In the genomic region with DNA sequence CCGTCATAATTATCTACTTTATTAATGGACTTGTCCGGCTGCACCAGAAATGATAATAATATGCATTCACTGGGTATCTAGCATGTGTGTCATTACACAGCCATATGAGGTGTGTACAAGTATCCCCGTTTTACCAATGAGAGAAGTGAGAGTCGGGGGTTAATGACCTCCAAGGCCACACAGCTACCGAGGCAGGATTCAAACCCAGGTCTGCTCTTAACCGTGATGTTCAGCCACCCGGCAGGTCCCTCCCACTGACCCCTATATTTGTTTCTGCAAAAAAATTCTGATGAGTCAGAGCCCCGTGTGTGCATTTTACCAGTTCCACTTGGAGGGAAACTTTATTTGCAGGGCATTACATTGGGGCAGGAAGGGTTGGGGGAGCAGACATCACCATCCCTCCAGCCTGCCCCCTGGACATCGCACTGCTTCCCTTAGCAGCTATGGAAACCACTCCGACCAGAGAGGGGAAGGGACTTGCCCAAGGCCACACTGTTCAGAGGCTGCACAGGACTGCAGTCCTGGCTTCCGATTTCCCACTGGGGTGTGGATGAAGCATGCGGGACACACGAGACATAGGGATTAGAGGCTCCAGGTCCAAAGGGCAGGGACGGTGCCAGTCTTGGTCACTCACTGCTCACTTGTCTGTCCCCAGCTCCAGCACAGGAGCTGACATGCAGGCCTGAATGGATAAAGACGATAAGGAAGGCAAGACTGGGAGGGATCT, we compare ENCODE assay signal across 1 cellular context.
TF ChIP-seq lines count a peak whose summit lies in the region.

No MANE protein-coding gene starts in this region.

TF ChIP-seq in HepG2, 621 proteins besides CTCF, POLR2A, EP300 and RAD21 (continued from another document and continues in another):
- TF ChIP-seq, protein P1, sequence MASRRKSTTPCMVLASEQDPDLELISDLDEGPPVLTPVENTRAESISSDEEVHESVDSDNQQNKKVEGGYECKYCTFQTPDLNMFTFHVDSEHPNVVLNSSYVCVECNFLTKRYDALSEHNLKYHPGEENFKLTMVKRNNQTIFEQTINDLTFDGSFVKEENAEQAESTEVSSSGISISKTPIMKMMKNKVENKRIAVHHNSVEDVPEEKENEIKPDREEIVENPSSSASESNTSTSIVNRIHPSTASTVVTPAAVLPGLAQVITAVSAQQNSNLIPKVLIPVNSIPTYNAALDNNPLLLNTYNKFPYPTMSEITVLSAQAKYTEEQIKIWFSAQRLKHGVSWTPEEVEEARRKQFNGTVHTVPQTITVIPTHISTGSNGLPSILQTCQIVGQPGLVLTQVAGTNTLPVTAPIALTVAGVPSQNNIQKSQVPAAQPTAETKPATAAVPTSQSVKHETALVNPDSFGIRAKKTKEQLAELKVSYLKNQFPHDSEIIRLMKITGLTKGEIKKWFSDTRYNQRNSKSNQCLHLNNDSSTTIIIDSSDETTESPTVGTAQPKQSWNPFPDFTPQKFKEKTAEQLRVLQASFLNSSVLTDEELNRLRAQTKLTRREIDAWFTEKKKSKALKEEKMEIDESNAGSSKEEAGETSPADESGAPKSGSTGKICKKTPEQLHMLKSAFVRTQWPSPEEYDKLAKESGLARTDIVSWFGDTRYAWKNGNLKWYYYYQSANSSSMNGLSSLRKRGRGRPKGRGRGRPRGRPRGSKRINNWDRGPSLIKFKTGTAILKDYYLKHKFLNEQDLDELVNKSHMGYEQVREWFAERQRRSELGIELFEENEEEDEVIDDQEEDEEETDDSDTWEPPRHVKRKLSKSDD (CRISPR knock-in tag; IDR thresholded peaks at IDR 0.05; ENCODE audit: low read depth), result no peak
- TF ChIP-seq ZSCAN12 (CRISPR knock-in tag; IDR thresholded peaks at IDR 0.05), result no peak
- TF ChIP-seq KDM3A (CRISPR knock-in tag; IDR thresholded peaks at IDR 0.05; ENCODE audit: low read depth), result peak; percentile 69
- TF ChIP-seq ZNF7 (CRISPR knock-in tag; IDR thresholded peaks at IDR 0.05), result no peak
- TF ChIP-seq ZNF724P (CRISPR knock-in tag; IDR thresholded peaks at IDR 0.05; ENCODE audit: borderline replicate concordance), result no peak
- TF ChIP-seq DPF2 (CRISPR knock-in tag; IDR thresholded peaks at IDR 0.05; ENCODE audit: borderline replicate concordance, low read depth), result no peak; the same call in 1 of the 2 replicates
- TF ChIP-seq, protein P2, sequence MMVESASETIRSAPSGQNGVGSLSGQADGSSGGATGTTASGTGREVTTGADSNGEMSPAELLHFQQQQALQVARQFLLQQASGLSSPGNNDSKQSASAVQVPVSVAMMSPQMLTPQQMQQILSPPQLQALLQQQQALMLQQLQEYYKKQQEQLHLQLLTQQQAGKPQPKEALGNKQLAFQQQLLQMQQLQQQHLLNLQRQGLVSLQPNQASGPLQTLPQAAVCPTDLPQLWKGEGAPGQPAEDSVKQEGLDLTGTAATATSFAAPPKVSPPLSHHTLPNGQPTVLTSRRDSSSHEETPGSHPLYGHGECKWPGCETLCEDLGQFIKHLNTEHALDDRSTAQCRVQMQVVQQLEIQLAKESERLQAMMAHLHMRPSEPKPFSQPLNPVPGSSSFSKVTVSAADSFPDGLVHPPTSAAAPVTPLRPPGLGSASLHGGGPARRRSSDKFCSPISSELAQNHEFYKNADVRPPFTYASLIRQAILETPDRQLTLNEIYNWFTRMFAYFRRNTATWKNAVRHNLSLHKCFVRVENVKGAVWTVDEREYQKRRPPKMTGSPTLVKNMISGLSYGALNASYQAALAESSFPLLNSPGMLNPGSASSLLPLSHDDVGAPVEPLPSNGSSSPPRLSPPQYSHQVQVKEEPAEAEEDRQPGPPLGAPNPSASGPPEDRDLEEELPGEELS (CRISPR knock-in tag; IDR thresholded peaks at IDR 0.05), result no peak; the same call in 1 of the 2 replicates
- TF ChIP-seq ZNF382 (CRISPR knock-in tag; IDR thresholded peaks at IDR 0.05; ENCODE audit: borderline replicate concordance), result no peak
- peak; percentile 27; the same call in 1 of the 2 replicates for TF ChIP-seq HOXA3 (CRISPR knock-in tag; IDR thresholded peaks at IDR 0.05)
- TF ChIP-seq MZF1 (CRISPR knock-in tag; IDR thresholded peaks at IDR 0.05; ENCODE audit: borderline replicate concordance), result 0 out of 2 replicates have a peak, but pooled peaks have one; percentile 83
- TF ChIP-seq, protein P3, sequence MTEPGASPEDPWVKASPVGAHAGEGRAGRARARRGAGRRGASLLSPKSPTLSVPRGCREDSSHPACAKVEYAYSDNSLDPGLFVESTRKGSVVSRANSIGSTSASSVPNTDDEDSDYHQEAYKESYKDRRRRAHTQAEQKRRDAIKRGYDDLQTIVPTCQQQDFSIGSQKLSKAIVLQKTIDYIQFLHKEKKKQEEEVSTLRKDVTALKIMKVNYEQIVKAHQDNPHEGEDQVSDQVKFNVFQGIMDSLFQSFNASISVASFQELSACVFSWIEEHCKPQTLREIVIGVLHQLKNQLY (CRISPR knock-in tag; IDR thresholded peaks at IDR 0.05), result peak; percentile 88; the same call in 1 of the 2 replicates
- TF ChIP-seq, protein P4, sequence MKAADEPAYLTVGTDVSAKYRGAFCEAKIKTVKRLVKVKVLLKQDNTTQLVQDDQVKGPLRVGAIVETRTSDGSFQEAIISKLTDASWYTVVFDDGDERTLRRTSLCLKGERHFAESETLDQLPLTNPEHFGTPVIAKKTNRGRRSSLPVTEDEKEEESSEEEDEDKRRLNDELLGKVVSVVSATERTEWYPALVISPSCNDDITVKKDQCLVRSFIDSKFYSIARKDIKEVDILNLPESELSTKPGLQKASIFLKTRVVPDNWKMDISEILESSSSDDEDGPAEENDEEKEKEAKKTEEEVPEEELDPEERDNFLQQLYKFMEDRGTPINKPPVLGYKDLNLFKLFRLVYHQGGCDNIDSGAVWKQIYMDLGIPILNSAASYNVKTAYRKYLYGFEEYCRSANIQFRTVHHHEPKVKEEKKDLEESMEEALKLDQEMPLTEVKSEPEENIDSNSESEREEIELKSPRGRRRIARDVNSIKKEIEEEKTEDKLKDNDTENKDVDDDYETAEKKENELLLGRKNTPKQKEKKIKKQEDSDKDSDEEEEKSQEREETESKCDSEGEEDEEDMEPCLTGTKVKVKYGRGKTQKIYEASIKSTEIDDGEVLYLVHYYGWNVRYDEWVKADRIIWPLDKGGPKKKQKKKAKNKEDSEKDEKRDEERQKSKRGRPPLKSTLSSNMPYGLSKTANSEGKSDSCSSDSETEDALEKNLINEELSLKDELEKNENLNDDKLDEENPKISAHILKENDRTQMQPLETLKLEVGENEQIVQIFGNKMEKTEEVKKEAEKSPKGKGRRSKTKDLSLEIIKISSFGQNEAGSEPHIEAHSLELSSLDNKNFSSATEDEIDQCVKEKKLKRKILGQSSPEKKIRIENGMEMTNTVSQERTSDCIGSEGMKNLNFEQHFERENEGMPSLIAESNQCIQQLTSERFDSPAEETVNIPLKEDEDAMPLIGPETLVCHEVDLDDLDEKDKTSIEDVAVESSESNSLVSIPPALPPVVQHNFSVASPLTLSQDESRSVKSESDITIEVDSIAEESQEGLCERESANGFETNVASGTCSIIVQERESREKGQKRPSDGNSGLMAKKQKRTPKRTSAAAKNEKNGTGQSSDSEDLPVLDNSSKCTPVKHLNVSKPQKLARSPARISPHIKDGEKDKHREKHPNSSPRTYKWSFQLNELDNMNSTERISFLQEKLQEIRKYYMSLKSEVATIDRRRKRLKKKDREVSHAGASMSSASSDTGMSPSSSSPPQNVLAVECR (CRISPR knock-in tag; IDR thresholded peaks at IDR 0.05; ENCODE audit: borderline replicate concordance), result peak; percentile 51; the same call in 1 of the 2 replicates
- no peak for TF ChIP-seq ZNF124 (CRISPR knock-in tag; IDR thresholded peaks at IDR 0.05)
- no peak for TF ChIP-seq ZSCAN9 (CRISPR knock-in tag; IDR thresholded peaks at IDR 0.05; ENCODE audit: borderline replicate concordance)
- TF ChIP-seq SSRP1 (CRISPR knock-in tag; IDR thresholded peaks at IDR 0.05), result 0 out of 2 replicates have a peak, but pooled peaks have one; percentile 19
- no peak for TF ChIP-seq SOX6 (IDR thresholded peaks at IDR 0.05)
- peak; percentile 40; the same call in 1 of the 2 replicates for TF ChIP-seq SOX6 (CRISPR knock-in tag; IDR thresholded peaks at IDR 0.05)
- TF ChIP-seq YEATS4 (CRISPR knock-in tag; IDR thresholded peaks at IDR 0.05; ENCODE audit: borderline replicate concordance), result no peak
- TF ChIP-seq, protein P5, sequence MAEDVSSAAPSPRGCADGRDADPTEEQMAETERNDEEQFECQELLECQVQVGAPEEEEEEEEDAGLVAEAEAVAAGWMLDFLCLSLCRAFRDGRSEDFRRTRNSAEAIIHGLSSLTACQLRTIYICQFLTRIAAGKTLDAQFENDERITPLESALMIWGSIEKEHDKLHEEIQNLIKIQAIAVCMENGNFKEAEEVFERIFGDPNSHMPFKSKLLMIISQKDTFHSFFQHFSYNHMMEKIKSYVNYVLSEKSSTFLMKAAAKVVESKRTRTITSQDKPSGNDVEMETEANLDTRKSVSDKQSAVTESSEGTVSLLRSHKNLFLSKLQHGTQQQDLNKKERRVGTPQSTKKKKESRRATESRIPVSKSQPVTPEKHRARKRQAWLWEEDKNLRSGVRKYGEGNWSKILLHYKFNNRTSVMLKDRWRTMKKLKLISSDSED (CRISPR knock-in tag; IDR thresholded peaks at IDR 0.05), result no peak
- TF ChIP-seq, protein P6, sequence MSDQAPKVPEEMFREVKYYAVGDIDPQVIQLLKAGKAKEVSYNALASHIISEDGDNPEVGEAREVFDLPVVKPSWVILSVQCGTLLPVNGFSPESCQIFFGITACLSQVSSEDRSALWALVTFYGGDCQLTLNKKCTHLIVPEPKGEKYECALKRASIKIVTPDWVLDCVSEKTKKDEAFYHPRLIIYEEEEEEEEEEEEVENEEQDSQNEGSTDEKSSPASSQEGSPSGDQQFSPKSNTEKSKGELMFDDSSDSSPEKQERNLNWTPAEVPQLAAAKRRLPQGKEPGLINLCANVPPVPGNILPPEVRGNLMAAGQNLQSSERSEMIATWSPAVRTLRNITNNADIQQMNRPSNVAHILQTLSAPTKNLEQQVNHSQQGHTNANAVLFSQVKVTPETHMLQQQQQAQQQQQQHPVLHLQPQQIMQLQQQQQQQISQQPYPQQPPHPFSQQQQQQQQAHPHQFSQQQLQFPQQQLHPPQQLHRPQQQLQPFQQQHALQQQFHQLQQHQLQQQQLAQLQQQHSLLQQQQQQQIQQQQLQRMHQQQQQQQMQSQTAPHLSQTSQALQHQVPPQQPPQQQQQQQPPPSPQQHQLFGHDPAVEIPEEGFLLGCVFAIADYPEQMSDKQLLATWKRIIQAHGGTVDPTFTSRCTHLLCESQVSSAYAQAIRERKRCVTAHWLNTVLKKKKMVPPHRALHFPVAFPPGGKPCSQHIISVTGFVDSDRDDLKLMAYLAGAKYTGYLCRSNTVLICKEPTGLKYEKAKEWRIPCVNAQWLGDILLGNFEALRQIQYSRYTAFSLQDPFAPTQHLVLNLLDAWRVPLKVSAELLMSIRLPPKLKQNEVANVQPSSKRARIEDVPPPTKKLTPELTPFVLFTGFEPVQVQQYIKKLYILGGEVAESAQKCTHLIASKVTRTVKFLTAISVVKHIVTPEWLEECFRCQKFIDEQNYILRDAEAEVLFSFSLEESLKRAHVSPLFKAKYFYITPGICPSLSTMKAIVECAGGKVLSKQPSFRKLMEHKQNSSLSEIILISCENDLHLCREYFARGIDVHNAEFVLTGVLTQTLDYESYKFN (CRISPR knock-in tag; conservative IDR thresholded peaks at IDR 0.05), result peak; percentile 55
- 0 out of 2 replicates have a peak, but pooled peaks have one; percentile 78 for TF ChIP-seq ZNF713 (CRISPR knock-in tag; IDR thresholded peaks at IDR 0.05)
- TF ChIP-seq ZNF781 (CRISPR knock-in tag; IDR thresholded peaks at IDR 0.05; ENCODE audit: borderline replicate concordance, not compliant biosample characterization), result no peak
- no peak for TF ChIP-seq ADNP (CRISPR knock-in tag; IDR thresholded peaks at IDR 0.05)
- TF ChIP-seq, protein P7, sequence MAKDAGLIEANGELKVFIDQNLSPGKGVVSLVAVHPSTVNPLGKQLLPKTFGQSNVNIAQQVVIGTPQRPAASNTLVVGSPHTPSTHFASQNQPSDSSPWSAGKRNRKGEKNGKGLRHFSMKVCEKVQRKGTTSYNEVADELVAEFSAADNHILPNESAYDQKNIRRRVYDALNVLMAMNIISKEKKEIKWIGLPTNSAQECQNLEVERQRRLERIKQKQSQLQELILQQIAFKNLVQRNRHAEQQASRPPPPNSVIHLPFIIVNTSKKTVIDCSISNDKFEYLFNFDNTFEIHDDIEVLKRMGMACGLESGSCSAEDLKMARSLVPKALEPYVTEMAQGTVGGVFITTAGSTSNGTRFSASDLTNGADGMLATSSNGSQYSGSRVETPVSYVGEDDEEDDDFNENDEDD (CRISPR knock-in tag; IDR thresholded peaks at IDR 0.05; ENCODE audit: borderline replicate concordance), result peak; percentile 65; the same call in 1 of the 2 replicates
- TF ChIP-seq PRPF4 (IDR thresholded peaks at IDR 0.05; ENCODE audit: low read depth, low read length, poor library complexity, severe bottlenecking), result no peak
- TF ChIP-seq ZNF451 (CRISPR knock-in tag; IDR thresholded peaks at IDR 0.05), result 0 out of 2 replicates have a peak, but pooled peaks have one; percentile 29
- no peak for TF ChIP-seq ZNF431 (CRISPR knock-in tag; IDR thresholded peaks at IDR 0.05; ENCODE audit: borderline replicate concordance, low read depth)
- no peak for TF ChIP-seq CBX2 (IDR thresholded peaks at IDR 0.05; ENCODE audit: low read depth, low read length)
- no peak for TF ChIP-seq CBX2 (CRISPR knock-in tag; IDR thresholded peaks at IDR 0.05; ENCODE audit: low read depth)
- TF ChIP-seq ARNTL (CRISPR knock-in tag; IDR thresholded peaks at IDR 0.05), result peak; percentile 62; the same call in 1 of the 2 replicates
- TF ChIP-seq, protein P8, sequence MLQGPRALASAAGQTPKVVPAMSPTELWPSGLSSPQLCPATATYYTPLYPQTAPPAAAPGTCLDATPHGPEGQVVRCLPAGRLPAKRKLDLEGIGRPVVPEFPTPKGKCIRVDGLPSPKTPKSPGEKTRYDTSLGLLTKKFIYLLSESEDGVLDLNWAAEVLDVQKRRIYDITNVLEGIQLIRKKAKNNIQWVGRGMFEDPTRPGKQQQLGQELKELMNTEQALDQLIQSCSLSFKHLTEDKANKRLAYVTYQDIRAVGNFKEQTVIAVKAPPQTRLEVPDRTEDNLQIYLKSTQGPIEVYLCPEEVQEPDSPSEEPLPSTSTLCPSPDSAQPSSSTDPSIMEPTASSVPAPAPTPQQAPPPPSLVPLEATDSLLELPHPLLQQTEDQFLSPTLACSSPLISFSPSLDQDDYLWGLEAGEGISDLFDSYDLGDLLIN (CRISPR knock-in tag; IDR thresholded peaks at IDR 0.05; ENCODE audit: borderline replicate concordance), result no peak
- no peak for TF ChIP-seq HES4 (CRISPR knock-in tag; IDR thresholded peaks at IDR 0.05; ENCODE audit: borderline replicate concordance)
- peak; percentile 48; the same call in 1 of the 2 replicates for TF ChIP-seq MIER3 (CRISPR knock-in tag; IDR thresholded peaks at IDR 0.05; ENCODE audit: borderline replicate concordance)
- peak; percentile 17; the same call in 1 of the 2 replicates for TF ChIP-seq SOX13 (IDR thresholded peaks at IDR 0.05)
- TF ChIP-seq SOX13 (CRISPR knock-in tag; conservative IDR thresholded peaks at IDR 0.05 in 1 of 2, IDR thresholded peaks at IDR 0.05 in 1 of 2), result no peak
- TF ChIP-seq, protein P9, sequence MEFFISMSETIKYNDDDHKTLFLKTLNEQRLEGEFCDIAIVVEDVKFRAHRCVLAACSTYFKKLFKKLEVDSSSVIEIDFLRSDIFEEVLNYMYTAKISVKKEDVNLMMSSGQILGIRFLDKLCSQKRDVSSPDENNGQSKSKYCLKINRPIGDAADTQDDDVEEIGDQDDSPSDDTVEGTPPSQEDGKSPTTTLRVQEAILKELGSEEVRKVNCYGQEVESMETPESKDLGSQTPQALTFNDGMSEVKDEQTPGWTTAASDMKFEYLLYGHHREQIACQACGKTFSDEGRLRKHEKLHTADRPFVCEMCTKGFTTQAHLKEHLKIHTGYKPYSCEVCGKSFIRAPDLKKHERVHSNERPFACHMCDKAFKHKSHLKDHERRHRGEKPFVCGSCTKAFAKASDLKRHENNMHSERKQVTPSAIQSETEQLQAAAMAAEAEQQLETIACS (CRISPR knock-in tag; IDR thresholded peaks at IDR 0.05), result no peak
- TF ChIP-seq ZNF652 (CRISPR knock-in tag; IDR thresholded peaks at IDR 0.05; ENCODE audit: borderline replicate concordance, low read depth), result no peak
- TF ChIP-seq MAFF (IDR thresholded peaks at IDR 0.05; ENCODE audit: low read depth, low read length), result 0 out of 2 replicates have a peak, but pooled peaks have one; percentile 14
- 0 out of 2 replicates have a peak, but pooled peaks have one; percentile 16 for TF ChIP-seq ZBTB21 (CRISPR knock-in tag; IDR thresholded peaks at IDR 0.05)
